39 cellular contexts compared by ENCODE assay signal in genomic region chr1:42477775-42478174, GRCh38. TPM values are rescaled to one million over a fixed set of nuclear protein-coding genes. Genes with fewer than 3 reads are reported as not detected.
"Had no signal": no experiment of that assay in that cellular context is flagged by ENCODE, and none has a peak within 500 bp of the region (broad histone marks: within the 10 kb centered on the region; RNA-seq: fewer than 3 reads in every experiment).

No MANE protein-coding gene starts in this region.

- H3K4me3 Mint-ChIP-seq: activated naive CD4-positive, alpha-beta T cell treated with anti-CD3 and anti-CD28 coated beads for 36 hours; activated naive CD4-positive, alpha-beta T cell treated with anti-CD3 and anti-CD28 coated beads, Interleukin-2, amount 10 ng/mL, durations not matched to agents 7 days and 5 days; activated naive CD4-positive, alpha-beta T cell treated with anti-CD3 and anti-CD28 coated beads, Interleukin-2, amount 50 U/mL, for 24 hours; activated naive CD8-positive, alpha-beta T cell; activated naive CD8-positive, alpha-beta T cell treated with anti-CD3 and anti-CD28 coated beads, Interleukin-2, amount 10 ng/mL, durations not matched to agents 7 days and 5 days; activated T-cell treated with anti-CD3 and anti-CD28 coated beads, Interleukin-2, amount 50 U/mL, for 24 hours; activated T-cell treated with anti-CD3 and anti-CD28 coated beads, Interleukin-2, amount 50 U/mL, for 4 hours; activated T-cell treated with anti-CD3 and anti-CD28 coated beads, Interleukin-2, amount 50 U/mL, for 72 hours; activated T-helper 1 cell treated with anti-CD3 and anti-CD28 coated beads, Interleukin-12 subunit alpha, Interleukin-12 subunit beta, Interleukin-2, Interleukin-4 antibody, amounts not matched to agents 30 ng/mL and 10 ng/mL and 1 ng/mL, durations not matched to agents 14 hours and 24 hours and 36 hours; activated T-helper 17 cell treated with anti-CD3 and anti-CD28 coated beads, Interleukin-2, amount 50 U/mL, for 72 hours; brain; central memory CD8-positive, alpha-beta T cell had no signal

- DNase-seq: activated effector memory CD4-positive, alpha-beta T cell treated with anti-CD3 and anti-CD28 coated beads, Interleukin-2, amount 50 U/mL, for 16 hours; activated effector memory CD4-positive, alpha-beta T cell treated with Interleukin-2 at 50 U/mL for 16 hours; activated gamma-delta T cell; activated gamma-delta T cell treated with Interleukin-2 at 50 U/mL for 16 hours; activated naive CD4-positive, alpha-beta T cell; activated naive CD4-positive, alpha-beta T cell treated with anti-CD3 and anti-CD28 coated beads for 36 hours; activated naive CD4-positive, alpha-beta T cell treated with anti-CD3 and anti-CD28 coated beads, Interleukin-2, amount 10 ng/mL, durations not matched to agents 7 days and 5 days; activated naive CD4-positive, alpha-beta T cell treated with anti-CD3 and anti-CD28 coated beads, Interleukin-2, amount 50 U/mL, for 16 hours; activated naive CD4-positive, alpha-beta T cell treated with Interleukin-2 at 50 U/mL for 16 hours; activated naive CD8-positive, alpha-beta T cell treated with anti-CD3 and anti-CD28 coated beads, Interleukin-2, amount 10 ng/mL, durations not matched to agents 7 days and 5 days; activated T-cell treated with anti-CD3 and anti-CD28 coated beads for 4 hours; activated T-cell treated with anti-CD3 and anti-CD28 coated beads, Interleukin-2, amount 50 U/mL, for 1 hour; activated T-cell treated with anti-CD3 and anti-CD28 coated beads, Interleukin-2, amount 50 U/mL, for 24 hours; activated T-cell treated with anti-CD3 and anti-CD28 coated beads, Interleukin-2, amount 50 U/mL, for 4 hours; activated T-cell treated with anti-CD3 and anti-CD28 coated beads, Interleukin-2, amount 50 U/mL, for 48 hours; activated T-cell treated with anti-CD3 and anti-CD28 coated beads, Interleukin-2, amount 50 U/mL, for 72 hours; adrenal gland; amniotic stem cell; amygdala; anterior cingulate cortex; aorta; body of pancreas; brain microvascular endothelial cell; caudate nucleus; central memory CD4-positive, alpha-beta T cell; cerebellar nuclear complex had no signal

- H3K27ac Mint-ChIP-seq: activated naive CD4-positive, alpha-beta T cell treated with anti-CD3 and anti-CD28 coated beads for 36 hours; activated naive CD4-positive, alpha-beta T cell treated with anti-CD3 and anti-CD28 coated beads, Interleukin-2, amount 10 ng/mL, durations not matched to agents 7 days and 5 days; activated naive CD4-positive, alpha-beta T cell treated with anti-CD3 and anti-CD28 coated beads, Interleukin-2, amount 50 U/mL, for 24 hours; activated naive CD4-positive, alpha-beta T cell treated with anti-CD3 and anti-CD28 coated beads, Interleukin-2, amount 50 U/mL, for 72 hours; activated naive CD8-positive, alpha-beta T cell; activated naive CD8-positive, alpha-beta T cell treated with anti-CD3 and anti-CD28 coated beads, Interleukin-2, amount 10 ng/mL, durations not matched to agents 7 days and 5 days; activated T-cell treated with anti-CD3 and anti-CD28 coated beads, Interleukin-2, amount 50 U/mL, for 24 hours; activated T-cell treated with anti-CD3 and anti-CD28 coated beads, Interleukin-2, amount 50 U/mL, for 72 hours; activated T-helper 1 cell treated with anti-CD3 and anti-CD28 coated beads, Interleukin-12 subunit alpha, Interleukin-12 subunit beta, Interleukin-2, Interleukin-4 antibody, amounts not matched to agents 30 ng/mL and 10 ng/mL and 1 ng/mL, durations not matched to agents 14 hours and 24 hours and 36 hours; activated T-helper 17 cell treated with anti-CD3 and anti-CD28 coated beads, Interleukin-2, amount 50 U/mL, for 72 hours; activated T-helper 2 cell treated with anti-CD3 and anti-CD28 coated beads, Interferon-gamma antibody, Interleukin-2, Interleukin-4, amounts not matched to agents 10 μg/mL and 5 μg/mL and 100 μg/mL, durations not matched to agents 14 hours and 24 hours and 36 hours; brain had no signal

- H3K9me3 Mint-ChIP-seq: activated naive CD4-positive, alpha-beta T cell treated with anti-CD3 and anti-CD28 coated beads for 36 hours; activated naive CD4-positive, alpha-beta T cell treated with anti-CD3 and anti-CD28 coated beads, Interleukin-2, amount 10 ng/mL, durations not matched to agents 7 days and 5 days; activated naive CD4-positive, alpha-beta T cell treated with anti-CD3 and anti-CD28 coated beads, Interleukin-2, amount 50 U/mL, for 24 hours; activated naive CD4-positive, alpha-beta T cell treated with anti-CD3 and anti-CD28 coated beads, Interleukin-2, amount 50 U/mL, for 72 hours; activated naive CD8-positive, alpha-beta T cell treated with anti-CD3 and anti-CD28 coated beads, Interleukin-2, amount 10 ng/mL, durations not matched to agents 7 days and 5 days; activated T-cell treated with anti-CD3 and anti-CD28 coated beads, Interleukin-2, amount 50 U/mL, for 24 hours; activated T-cell treated with anti-CD3 and anti-CD28 coated beads, Interleukin-2, amount 50 U/mL, for 4 hours; activated T-cell treated with anti-CD3 and anti-CD28 coated beads, Interleukin-2, amount 50 U/mL, for 72 hours; activated T-helper 1 cell treated with anti-CD3 and anti-CD28 coated beads, Interleukin-12 subunit alpha, Interleukin-12 subunit beta, Interleukin-2, Interleukin-4 antibody, amounts not matched to agents 30 ng/mL and 10 ng/mL and 1 ng/mL, durations not matched to agents 14 hours and 24 hours and 36 hours; activated T-helper 17 cell treated with anti-CD3 and anti-CD28 coated beads, Interleukin-2, amount 50 U/mL, for 72 hours; activated T-helper 2 cell treated with anti-CD3 and anti-CD28 coated beads, Interferon-gamma antibody, Interleukin-2, Interleukin-4, amounts not matched to agents 10 μg/mL and 5 μg/mL and 100 μg/mL, durations not matched to agents 14 hours and 24 hours and 36 hours; brain; central memory CD8-positive, alpha-beta T cell had no signal

- H3K36me3 Mint-ChIP-seq: activated naive CD4-positive, alpha-beta T cell treated with anti-CD3 and anti-CD28 coated beads, Interleukin-2, amount 10 ng/mL, durations not matched to agents 7 days and 5 days; activated naive CD4-positive, alpha-beta T cell treated with anti-CD3 and anti-CD28 coated beads, Interleukin-2, amount 50 U/mL, for 72 hours had no signal

- H3K4me3 ChIP-seq: adrenal gland, ascending aorta, body of pancreas, breast epithelium, cardiac muscle cell had no signal

- H3K4me1 Mint-ChIP-seq: activated naive CD4-positive, alpha-beta T cell treated with anti-CD3 and anti-CD28 coated beads, Interleukin-2, amount 10 ng/mL, durations not matched to agents 7 days and 5 days; activated naive CD4-positive, alpha-beta T cell treated with anti-CD3 and anti-CD28 coated beads, Interleukin-2, amount 50 U/mL, for 24 hours; activated naive CD8-positive, alpha-beta T cell treated with anti-CD3 and anti-CD28 coated beads, Interleukin-2, amount 10 ng/mL, durations not matched to agents 7 days and 5 days; activated T-helper 17 cell treated with anti-CD3 and anti-CD28 coated beads, Interleukin-2, amount 50 U/mL, for 72 hours; central memory CD8-positive, alpha-beta T cell had no signal

- ATAC-seq: activated naive CD4-positive, alpha-beta T cell treated with anti-CD3 and anti-CD28 coated beads, Interleukin-2, amount 50 U/mL, for 72 hours; activated T-cell treated with anti-CD3 and anti-CD28 coated beads, Interleukin-2, amount 50 U/mL, for 4 hours; activated T-cell treated with anti-CD3 and anti-CD28 coated beads, Interleukin-2, amount 50 U/mL, for 72 hours; activated T-helper 17 cell treated with anti-CD3 and anti-CD28 coated beads, Interleukin-2, amount 50 U/mL, for 72 hours; body of pancreas had no signal

- H3K27ac ChIP-seq: adrenal gland, ascending aorta, body of pancreas, brain microvascular endothelial cell, breast epithelium, cardiac muscle cell had no signal

- H3K36me3 ChIP-seq: brain microvascular endothelial cell, breast epithelium, cardiac muscle cell had no signal

- H3K27me3 ChIP-seq: adrenal gland, ascending aorta, body of pancreas, brain microvascular endothelial cell, breast epithelium, cardiac muscle cell had no signal

- H3K27me3 Mint-ChIP-seq: activated naive CD4-positive, alpha-beta T cell treated with anti-CD3 and anti-CD28 coated beads, Interleukin-2, amount 10 ng/mL, durations not matched to agents 7 days and 5 days; activated naive CD4-positive, alpha-beta T cell treated with anti-CD3 and anti-CD28 coated beads, Interleukin-2, amount 50 U/mL, for 24 hours; activated naive CD8-positive, alpha-beta T cell; activated naive CD8-positive, alpha-beta T cell treated with anti-CD3 and anti-CD28 coated beads, Interleukin-2, amount 10 ng/mL, durations not matched to agents 7 days and 5 days; activated T-cell treated with anti-CD3 and anti-CD28 coated beads, Interleukin-2, amount 50 U/mL, for 24 hours; activated T-helper 17 cell treated with anti-CD3 and anti-CD28 coated beads, Interleukin-2, amount 50 U/mL, for 72 hours; brain; central memory CD8-positive, alpha-beta T cell had no signal

- H3K4me1 ChIP-seq: adrenal gland, ascending aorta, body of pancreas, breast epithelium had no signal

- FAIRE-seq: astrocyte, bronchial epithelial cell had no signal

- H3K9me3 ChIP-seq: adrenal gland, ascending aorta, body of pancreas, breast epithelium had no signal

RNA-seq across cellular contexts. Expression of gene CCDC30, which starts 14.7 kb away (rescaled TPM):
- total RNA-seq: ascending aorta had no signal

RNA-seq across cellular contexts. Expression of gene ZMYND12, which starts 22.0 kb away (rescaled TPM):
- total RNA-seq: activated T-helper 1 cell treated with anti-CD3 and anti-CD28 coated beads, Interleukin-12 subunit alpha, Interleukin-12 subunit beta, Interleukin-2, Interleukin-4 antibody, amounts not matched to agents 30 ng/mL and 10 ng/mL and 1 ng/mL, durations not matched to agents 14 hours and 24 hours and 36 hours; ascending aorta had no signal
